ENCODE assay signal across 19 cellular contexts in genomic region chrX:30995060-30995700, GRCh38.
DNase-seq lines count a peak whose midpoint lies in the region; ATAC-seq, FAIRE-seq and TF ChIP-seq lines count a peak whose summit lies in the region.
"Had no signal": no experiment of that assay in that cellular context is flagged by ENCODE, and none has a peak within 500 bp of the region (broad histone marks: within the 10 kb centered on the region; RNA-seq: fewer than 3 reads in every experiment).

No MANE protein-coding gene starts in this region.

- H3K27me3 Mint-ChIP-seq in T-helper 2 cell treated with Interferon-gamma antibody and Interleukin-4, amounts not matched to agents 5 μg/mL and 100 μg/mL, for 36 hours (ENCODE audit: low read depth) = peaks cover 10% of the 10 kb centered on the region

- peak overlapping the region; percentile 76 for H3K4me2 ChIP-seq in Loucy (ENCODE audit: low read depth, low read length, poor library complexity, severe bottlenecking)
- H3K4me2 ChIP-seq in HepG2 (ENCODE audit: low read depth, low read length) = peak overlapping the region; percentile 20

- H3K27me3 ChIP-seq in Loucy (ENCODE audit: insufficient read depth, low read length, poor library complexity, severe bottlenecking) (no peaks in the 10 kb centered on the region), HepG2 (ENCODE audit: control insufficient read depth in 1 of 2, insufficient read depth in 2 of 2, low read length in 2 of 2) (no peaks in the 10 kb centered on the region)

- H2AFZ ChIP-seq in Loucy (ENCODE audit: low read length) (no peak overlapping the region), HepG2 (ENCODE audit: low read length) (no peak overlapping the region)
- H2AFZ ChIP-seq: GM23248 had no signal

- H3K4me1 Mint-ChIP-seq in T-helper 2 cell treated with Interferon-gamma antibody and Interleukin-4, amounts not matched to agents 5 μg/mL and 100 μg/mL, for 36 hours (ENCODE audit: low read depth) = peaks cover 28% of the 10 kb centered on the region

- H3K4me3 ChIP-seq in Loucy (ENCODE audit: low read length, poor library complexity, severe bottlenecking) (peak overlapping the region; percentile 57), HepG2 (replicated peaks in 1 of 3; ENCODE audit: insufficient read depth in 1 of 3, low read depth in 2 of 3, low read length in 3 of 3) (no peak overlapping the region; a peak in 1 of 6 replicates)
- H3K4me3 ChIP-seq: GM23248 had no signal

- peaks cover 24% of the 10 kb centered on the region; the same call in 1 of the 2 replicates for H3F3A ChIP-seq in Loucy (ENCODE audit: low read depth)

- H3K27ac ChIP-seq in HepG2 (ENCODE audit: extremely low read length, insufficient read depth, low read length) = peak overlapping the region; percentile 58
- H3K27ac ChIP-seq: GM23248 had no signal

- in situ Hi-C loops in HepG2 (cut with HindIII; ENCODE audit: extremely low pct_ligation_motif_present, low pct_unique_long_range_greater_than_20kb) = no loop called here

- H3K27ac Mint-ChIP-seq in T-helper 2 cell treated with Interferon-gamma antibody and Interleukin-4, amounts not matched to agents 5 μg/mL and 100 μg/mL, for 36 hours = peak overlapping the region; percentile 31

- TF ChIP-seq EP300 in HepG2 (IDR thresholded peaks at IDR 0.05; ENCODE audit: low read depth in 2 of 2, low read length in 2 of 2) (peak in 1 of 2 experiments; percentile 72; a peak in 2 of 4 replicates), HepG2 (CRISPR knock-in tag; IDR thresholded peaks at IDR 0.05; ENCODE audit: borderline replicate concordance) (no peak)

- H4K20me1 ChIP-seq in Loucy (ENCODE audit: insufficient read depth, low read length, poor library complexity, severe bottlenecking) = no peaks in the 10 kb centered on the region
- no peaks in the 10 kb centered on the region for H4K20me1 ChIP-seq in HepG2 (ENCODE audit: insufficient read depth, low read length)

- H3K36me3 ChIP-seq in Loucy (ENCODE audit: insufficient read depth, low read length) = no peaks in the 10 kb centered on the region
- no peaks in the 10 kb centered on the region for H3K36me3 ChIP-seq in HepG2 (replicated peaks in 1 of 2; ENCODE audit: control insufficient read depth in 1 of 2, insufficient read depth in 2 of 2, low read length in 2 of 2)

- BruUV-seq in HepG2 (replicated peaks; lab: Mats Ljungman, UMichigan) = no TSS peak

- TF ChIP-seq RAD21 in HepG2 (CRISPR knock-in tag; IDR thresholded peaks at IDR 0.05) = no peak

- intact Hi-C loops in HepG2 (cut with micrococcal nuclease; ENCODE audit: unreplicated experiment) = no loop called here

- H3K9me3 ChIP-seq in Loucy (ENCODE audit: insufficient read depth, low read depth, low read length) (no peaks in the 10 kb centered on the region), HepG2 (ENCODE audit: low read length) (no peaks in the 10 kb centered on the region)

- no peaks in the 10 kb centered on the region for H3K36me3 Mint-ChIP-seq in T-helper 2 cell treated with Interferon-gamma antibody and Interleukin-4, amounts not matched to agents 5 μg/mL and 100 μg/mL, for 36 hours (ENCODE audit: low read depth)
- H3K36me3 Mint-ChIP-seq: CD8-positive, alpha-beta memory T cell had no signal

- WGBS in HepG2 (ENCODE audit: low lambda C conversion rate) = 15% methylated on average over 1 of the region's 1 CpG

- FAIRE-seq in HepG2 (lab: Jason Lieb, UNC) = peak; percentile 81
- FAIRE-seq: D721Med, GM18507, H1 had no signal

- H3K79me2 ChIP-seq in Loucy (ENCODE audit: insufficient read depth, low read length) = no peaks in the 10 kb centered on the region
- H3K79me2 ChIP-seq in HepG2 (ENCODE audit: insufficient read depth, low read length) = no peaks in the 10 kb centered on the region

- CTCF ChIA-PET in HepG2 (lab: Yijun Ruan, JAX; ENCODE audit: low intra/inter-chr PET ratio, low total read pairs) = no interaction called here

- no peak for DNase-seq in T-helper 2 cell treated with Interferon-gamma antibody and Interleukin-4, amounts not matched to agents 5 μg/mL and 100 μg/mL, for 36 hours (ENCODE audit: low spot score)
- DNase-seq in HepG2 (ENCODE audit: low spot score) = peak; percentile 73
- DNase-seq in effector CD4-positive, alpha-beta T cell = no peak
- DNase-seq in GF-D8 (lab: John Stamatoyannopoulos, UW) = no peak
- no peak for DNase-seq in NCI-H1436 treated with DMSO at 0.1 percent for 48 hours (lab: John Stamatoyannopoulos, UW)
- DNase-seq: C1 segment of cervical spinal cord; CD8-positive, alpha-beta memory T cell; DMS 273 treated with DMSO at 0.1 percent for 48 hours; DMS79; EL; GDM1; GM23248; H7; HCEC 1CT had no signal

- peak; percentile 85 for ATAC-seq in HepG2
- no peak for ATAC-seq in GM21737 (IDR thresholded peaks at IDR 0.05; ENCODE audit: unreplicated experiment)

- no peaks in the 10 kb centered on the region for H3K9me3 Mint-ChIP-seq in T-helper 2 cell treated with Interferon-gamma antibody and Interleukin-4, amounts not matched to agents 5 μg/mL and 100 μg/mL, for 36 hours

- no peak for TF ChIP-seq POLR2A in HepG2 (IDR thresholded peaks at IDR 0.05; ENCODE audit: insufficient read depth in 1 of 2, low read depth in 2 of 2, low read length in 2 of 2)

- POLR2A ChIA-PET in HepG2 (lab: Yijun Ruan, JAX) = no interaction called here

- no peaks in the 10 kb centered on the region for H3K9me2 ChIP-seq in Loucy (replicated peaks; ENCODE audit: low read depth, low read length)

- H3K4me1 ChIP-seq in Loucy (ENCODE audit: insufficient read depth, low read length, poor library complexity, severe bottlenecking) = peaks cover 66% of the 10 kb centered on the region
- H3K4me1 ChIP-seq in HepG2 (ENCODE audit: insufficient read depth, low read length) = peaks cover 72% of the 10 kb centered on the region

- H3K4me3 Mint-ChIP-seq in T-helper 2 cell treated with Interferon-gamma antibody and Interleukin-4, amounts not matched to agents 5 μg/mL and 100 μg/mL, for 36 hours = no peak overlapping the region

- peak overlapping the region; percentile 48 for H3K9ac ChIP-seq in Loucy (ENCODE audit: low read depth, low read length, poor library complexity, severe bottlenecking)
- H3K9ac ChIP-seq in HepG2 (ENCODE audit: insufficient read depth, low read depth, low read length) = no peak overlapping the region
- H3K9ac ChIP-seq: GM23248 had no signal

- TF ChIP-seq CTCF in Loucy (conservative IDR thresholded peaks at IDR 0.05; ENCODE audit: low read length) (no peak), HepG2 (CRISPR knock-in tag; IDR thresholded peaks at IDR 0.05) (no peak)

TF ChIP-seq in HepG2, 621 proteins besides CTCF, POLR2A, EP300 and RAD21 (continues in another document):
- TF ChIP-seq DDIT3 (CRISPR knock-in tag; IDR thresholded peaks at IDR 0.05) = no peak
- no peak for TF ChIP-seq MYC (CRISPR knock-in tag; IDR thresholded peaks at IDR 0.05; ENCODE audit: borderline replicate concordance)
- TF ChIP-seq SOX6 (IDR thresholded peaks at IDR 0.05) = no peak
- TF ChIP-seq SOX6 (CRISPR knock-in tag; IDR thresholded peaks at IDR 0.05) = peak; percentile 67
- peak; percentile 90 for TF ChIP-seq ZNF317 (CRISPR knock-in tag; IDR thresholded peaks at IDR 0.05)
- TF ChIP-seq WIZ (CRISPR knock-in tag; IDR thresholded peaks at IDR 0.05) = no peak
- TF ChIP-seq MXD1 (CRISPR knock-in tag; IDR thresholded peaks at IDR 0.05) = no peak
- TF ChIP-seq EEA1 (CRISPR knock-in tag; IDR thresholded peaks at IDR 0.05; ENCODE audit: borderline replicate concordance) = no peak
- TF ChIP-seq ZFP62 (CRISPR knock-in tag; IDR thresholded peaks at IDR 0.05) = no peak
- no peak for TF ChIP-seq ZNF382 (CRISPR knock-in tag; IDR thresholded peaks at IDR 0.05; ENCODE audit: borderline replicate concordance)
- TF ChIP-seq ZMYM3 (CRISPR knock-in tag; IDR thresholded peaks at IDR 0.05) = no peak
- no peak for TF ChIP-seq ZNF768 (CRISPR knock-in tag; IDR thresholded peaks at IDR 0.05)
- peak; percentile 32; the same call in 1 of the 2 replicates for TF ChIP-seq RXRB (CRISPR knock-in tag; IDR thresholded peaks at IDR 0.05; ENCODE audit: borderline replicate concordance)
- TF ChIP-seq ZFP1 (CRISPR knock-in tag; IDR thresholded peaks at IDR 0.05) = no peak
